Comparison of ENCODE assay signal across 26 cellular contexts in the genomic region with DNA sequence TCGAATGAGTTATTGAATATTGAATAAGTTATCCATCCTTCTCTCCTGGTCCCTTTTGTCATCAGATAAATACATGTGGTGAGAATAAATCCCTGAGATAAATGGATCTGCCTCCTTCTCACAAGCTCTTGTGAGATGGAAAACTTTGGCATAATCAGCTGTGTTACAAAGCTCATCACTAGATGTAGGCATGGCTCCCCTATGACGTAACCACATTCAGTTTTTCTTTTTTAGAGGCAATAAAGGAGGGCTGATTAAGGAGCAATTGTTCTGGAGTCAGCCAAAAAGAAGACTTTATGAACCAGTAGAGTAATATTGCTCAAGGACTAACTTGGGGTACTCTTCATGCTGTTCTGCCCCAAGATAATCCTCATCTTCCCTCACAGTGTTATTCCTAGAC.
"Had no signal": no experiment of that assay in that cellular context is flagged by ENCODE, and none has a peak within 500 bp of the region (broad histone marks: within the 10 kb centered on the region; RNA-seq: fewer than 3 reads in every experiment).

No MANE protein-coding gene starts in this region.

- ATAC-seq: activated CD8-positive, alpha-beta T cell treated with anti-CD3 and anti-CD28 coated beads for 36 hours; activated naive CD4-positive, alpha-beta T cell treated with anti-CD3 and anti-CD28 coated beads, Interleukin-2, amount 50 U/mL, for 72 hours; Panc1 had no signal

- H3K27me3 Mint-ChIP-seq: activated CD8-positive, alpha-beta T cell treated with anti-CD3 and anti-CD28 coated beads for 36 hours; activated T-cell treated with anti-CD3 and anti-CD28 coated beads, Interleukin-2, amount 50 U/mL, for 24 hours had no signal

- H3K4me3 ChIP-seq: cardiac muscle cell, MG63, SJCRH30, SK-N-MC had no signal

- H3K9me3 Mint-ChIP-seq: central memory CD8-positive, alpha-beta T cell had no signal

- H3K4me1 Mint-ChIP-seq: activated CD4-positive, alpha-beta T cell treated with anti-CD3 and anti-CD28 coated beads, Interleukin-2, amount 10 ng/mL, durations not matched to agents 24 days and 14 days; central memory CD8-positive, alpha-beta T cell had no signal

- H3K27ac Mint-ChIP-seq: activated CD4-positive, alpha-beta T cell treated with anti-CD3 and anti-CD28 coated beads, Interleukin-2, amount 10 ng/mL, durations not matched to agents 24 days and 14 days; activated CD8-positive, alpha-beta T cell treated with anti-CD3 and anti-CD28 coated beads for 36 hours; activated naive CD4-positive, alpha-beta T cell treated with anti-CD3 and anti-CD28 coated beads for 36 hours; activated naive CD4-positive, alpha-beta T cell treated with anti-CD3 and anti-CD28 coated beads, Interleukin-2, amount 50 U/mL, for 72 hours; activated T-cell treated with anti-CD3 and anti-CD28 coated beads, Interleukin-2, amount 50 U/mL, for 24 hours had no signal

- H3K27ac ChIP-seq: brain microvascular endothelial cell, cardiac muscle cell, SJCRH30, SK-N-MC had no signal

- H3K4me1 ChIP-seq: SJCRH30 had no signal

- H3K36me3 Mint-ChIP-seq: activated naive CD4-positive, alpha-beta T cell treated with anti-CD3 and anti-CD28 coated beads, Interleukin-2, amount 50 U/mL, for 72 hours had no signal

- H3K9me3 ChIP-seq: MG63, SJCRH30 had no signal

- H3K27me3 ChIP-seq: brain microvascular endothelial cell, cardiac muscle cell, MG63, SJCRH30 had no signal

- H3K4me3 Mint-ChIP-seq: activated CD4-positive, alpha-beta T cell treated with anti-CD3 and anti-CD28 coated beads, Interleukin-2, amount 10 ng/mL, durations not matched to agents 24 days and 14 days; activated CD8-positive, alpha-beta T cell treated with anti-CD3 and anti-CD28 coated beads for 36 hours; activated naive CD4-positive, alpha-beta T cell treated with anti-CD3 and anti-CD28 coated beads for 36 hours; activated T-cell treated with anti-CD3 and anti-CD28 coated beads, Interleukin-2, amount 50 U/mL, for 24 hours; central memory CD8-positive, alpha-beta T cell had no signal

- DNase-seq: activated CD4-positive, alpha-beta T cell treated with anti-CD3 and anti-CD28 coated beads, Interleukin-2, amount 10 ng/mL, durations not matched to agents 24 days and 14 days; activated CD4-positive, alpha-beta T cell treated with anti-CD3 and anti-CD28 coated beads, Interleukin-2, amount 50 U/mL, for 4 hours; activated CD8-positive, alpha-beta T cell treated with anti-CD3 and anti-CD28 coated beads for 36 hours; activated gamma-delta T cell treated with Interleukin-2 at 50 U/mL for 16 hours; activated naive CD4-positive, alpha-beta T cell treated with anti-CD3 and anti-CD28 coated beads for 36 hours; activated T-cell treated with anti-CD3 and anti-CD28 coated beads, Interleukin-2, amount 50 U/mL, for 24 hours; aorta; brain microvascular endothelial cell; Karpas-422; KBM-7; MG63; NCI-H1048; NCI-H1105 treated with DMSO at 0.1 percent for 48 hours; NCI-H1436; NCI-H1694; NCI-H1930; NCI-H2081 treated with DMSO at 0.1 percent for 48 hours; NCI-H524 treated with DMSO at 0.1 percent for 48 hours; SHP77; SJCRH30; T1000 had no signal

- H3K36me3 ChIP-seq: brain microvascular endothelial cell, cardiac muscle cell, MG63, SJCRH30 had no signal
